Comparison of ENCODE assay signal across 1 cellular context in the genomic region with DNA sequence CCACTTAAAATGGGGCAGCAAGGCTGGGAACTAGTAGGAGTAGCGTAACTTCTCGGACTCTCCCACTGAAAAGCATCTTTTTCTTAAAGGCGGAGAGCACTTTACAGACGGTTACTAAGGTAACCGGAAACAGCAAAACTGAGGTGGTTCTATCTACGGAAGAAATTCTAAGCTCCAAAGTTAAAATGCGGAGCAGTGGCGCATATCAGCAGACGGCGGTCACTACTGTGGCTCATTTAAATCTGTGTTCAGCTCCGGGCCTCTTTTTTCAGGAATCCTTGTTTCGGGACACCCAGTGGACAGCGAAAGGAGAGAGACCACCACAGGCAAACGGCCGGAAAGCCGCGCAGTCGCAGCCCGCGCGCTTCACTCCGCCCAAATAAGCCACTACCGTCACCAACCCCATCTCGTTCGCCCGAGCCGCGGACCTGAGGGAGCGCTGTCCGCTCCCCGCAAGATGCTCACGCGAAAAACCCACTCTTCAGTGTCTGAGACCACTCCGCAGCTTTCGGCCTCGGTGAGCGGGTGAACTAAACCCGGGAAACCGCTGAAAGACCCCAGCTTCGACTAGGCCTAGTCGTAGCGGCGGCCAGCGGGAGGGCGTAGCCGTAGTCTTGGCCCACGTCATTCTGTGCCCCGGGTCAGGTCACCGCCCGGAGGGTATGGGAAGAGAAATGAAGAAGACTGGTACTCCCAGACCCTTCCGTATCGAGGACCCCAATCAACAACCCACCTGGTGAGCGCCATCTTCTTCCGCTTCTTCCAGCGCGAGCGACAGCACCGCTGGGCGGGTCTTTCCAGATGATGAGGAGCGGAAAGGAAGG.
TF ChIP-seq lines count a peak whose summit lies in the region.

Gene SNW1 (minus strand): TSS at position 776 of the 824 bp plus-strand sequence. CDS start 29 bp downstream, at position 747.

TF ChIP-seq in HepG2, 621 proteins besides CTCF, POLR2A, EP300 and RAD21 (continued from another document and continues in another):
- TF ChIP-seq ZNF407 (CRISPR knock-in tag; IDR thresholded peaks at IDR 0.05; ENCODE audit: not compliant biosample characterization) = peak; percentile 70
- TF ChIP-seq ZNF24 (IDR thresholded peaks at IDR 0.05) = no peak
- no peak for TF ChIP-seq EZH2 (conservative IDR thresholded peaks at IDR 0.05; ENCODE audit: low read depth, low read length)
- no peak for TF ChIP-seq RAD51 (IDR thresholded peaks at IDR 0.05; ENCODE audit: borderline replicate concordance)
- peak; percentile 11 for TF ChIP-seq ZEB1 (IDR thresholded peaks at IDR 0.05; ENCODE audit: insufficient replicate concordance, low read depth)
- no peak for TF ChIP-seq ZBTB14 (CRISPR knock-in tag; IDR thresholded peaks at IDR 0.05)
- TF ChIP-seq, protein P1, sequence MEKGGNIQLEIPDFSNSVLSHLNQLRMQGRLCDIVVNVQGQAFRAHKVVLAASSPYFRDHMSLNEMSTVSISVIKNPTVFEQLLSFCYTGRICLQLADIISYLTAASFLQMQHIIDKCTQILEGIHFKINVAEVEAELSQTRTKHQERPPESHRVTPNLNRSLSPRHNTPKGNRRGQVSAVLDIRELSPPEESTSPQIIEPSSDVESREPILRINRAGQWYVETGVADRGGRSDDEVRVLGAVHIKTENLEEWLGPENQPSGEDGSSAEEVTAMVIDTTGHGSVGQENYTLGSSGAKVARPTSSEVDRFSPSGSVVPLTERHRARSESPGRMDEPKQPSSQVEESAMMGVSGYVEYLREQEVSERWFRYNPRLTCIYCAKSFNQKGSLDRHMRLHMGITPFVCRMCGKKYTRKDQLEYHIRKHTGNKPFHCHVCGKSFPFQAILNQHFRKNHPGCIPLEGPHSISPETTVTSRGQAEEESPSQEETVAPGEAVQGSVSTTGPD (CRISPR knock-in tag; IDR thresholded peaks at IDR 0.05) = no peak
- no peak for TF ChIP-seq MEIS2 (CRISPR knock-in tag; IDR thresholded peaks at IDR 0.05)
- TF ChIP-seq ZNF841 (CRISPR knock-in tag; IDR thresholded peaks at IDR 0.05; ENCODE audit: borderline replicate concordance) = no peak
- TF ChIP-seq ZNF10 (CRISPR knock-in tag; IDR thresholded peaks at IDR 0.05; ENCODE audit: borderline replicate concordance, low read depth) = no peak
- TF ChIP-seq IKZF4 (CRISPR knock-in tag; IDR thresholded peaks at IDR 0.05; ENCODE audit: borderline replicate concordance, low read depth, not compliant biosample characterization) = no peak
- no peak for TF ChIP-seq SATB2 (CRISPR knock-in tag; IDR thresholded peaks at IDR 0.05)
- no peak for TF ChIP-seq SP1 (IDR thresholded peaks at IDR 0.05)
- TF ChIP-seq SP1 (CRISPR knock-in tag; IDR thresholded peaks at IDR 0.05) = no peak; the same call in 1 of the 2 replicates
- no peak; the same call in 1 of the 2 replicates for TF ChIP-seq MED1 (CRISPR knock-in tag; IDR thresholded peaks at IDR 0.05)
- TF ChIP-seq, protein P2, sequence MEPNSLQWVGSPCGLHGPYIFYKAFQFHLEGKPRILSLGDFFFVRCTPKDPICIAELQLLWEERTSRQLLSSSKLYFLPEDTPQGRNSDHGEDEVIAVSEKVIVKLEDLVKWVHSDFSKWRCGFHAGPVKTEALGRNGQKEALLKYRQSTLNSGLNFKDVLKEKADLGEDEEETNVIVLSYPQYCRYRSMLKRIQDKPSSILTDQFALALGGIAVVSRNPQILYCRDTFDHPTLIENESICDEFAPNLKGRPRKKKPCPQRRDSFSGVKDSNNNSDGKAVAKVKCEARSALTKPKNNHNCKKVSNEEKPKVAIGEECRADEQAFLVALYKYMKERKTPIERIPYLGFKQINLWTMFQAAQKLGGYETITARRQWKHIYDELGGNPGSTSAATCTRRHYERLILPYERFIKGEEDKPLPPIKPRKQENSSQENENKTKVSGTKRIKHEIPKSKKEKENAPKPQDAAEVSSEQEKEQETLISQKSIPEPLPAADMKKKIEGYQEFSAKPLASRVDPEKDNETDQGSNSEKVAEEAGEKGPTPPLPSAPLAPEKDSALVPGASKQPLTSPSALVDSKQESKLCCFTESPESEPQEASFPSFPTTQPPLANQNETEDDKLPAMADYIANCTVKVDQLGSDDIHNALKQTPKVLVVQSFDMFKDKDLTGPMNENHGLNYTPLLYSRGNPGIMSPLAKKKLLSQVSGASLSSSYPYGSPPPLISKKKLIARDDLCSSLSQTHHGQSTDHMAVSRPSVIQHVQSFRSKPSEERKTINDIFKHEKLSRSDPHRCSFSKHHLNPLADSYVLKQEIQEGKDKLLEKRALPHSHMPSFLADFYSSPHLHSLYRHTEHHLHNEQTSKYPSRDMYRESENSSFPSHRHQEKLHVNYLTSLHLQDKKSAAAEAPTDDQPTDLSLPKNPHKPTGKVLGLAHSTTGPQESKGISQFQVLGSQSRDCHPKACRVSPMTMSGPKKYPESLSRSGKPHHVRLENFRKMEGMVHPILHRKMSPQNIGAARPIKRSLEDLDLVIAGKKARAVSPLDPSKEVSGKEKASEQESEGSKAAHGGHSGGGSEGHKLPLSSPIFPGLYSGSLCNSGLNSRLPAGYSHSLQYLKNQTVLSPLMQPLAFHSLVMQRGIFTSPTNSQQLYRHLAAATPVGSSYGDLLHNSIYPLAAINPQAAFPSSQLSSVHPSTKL (CRISPR knock-in tag; IDR thresholded peaks at IDR 0.05) = peak; percentile 62
- TF ChIP-seq BATF2 (CRISPR knock-in tag; IDR thresholded peaks at IDR 0.05) = no peak
- no peak for TF ChIP-seq KAT2B (IDR thresholded peaks at IDR 0.05; ENCODE audit: borderline replicate concordance, low read depth, low read length)
- no peak for TF ChIP-seq ZMYM3 (CRISPR knock-in tag; IDR thresholded peaks at IDR 0.05)
- peak; percentile 86 for TF ChIP-seq ZNF280B (CRISPR knock-in tag; IDR thresholded peaks at IDR 0.05; ENCODE audit: borderline replicate concordance)
- no peak for TF ChIP-seq ZNF264 (CRISPR knock-in tag; IDR thresholded peaks at IDR 0.05)
- TF ChIP-seq FOXM1 (CRISPR knock-in tag; IDR thresholded peaks at IDR 0.05) = no peak; the same call in 1 of the 2 replicates
